22 cellular contexts compared by ENCODE assay signal in the genomic region with DNA sequence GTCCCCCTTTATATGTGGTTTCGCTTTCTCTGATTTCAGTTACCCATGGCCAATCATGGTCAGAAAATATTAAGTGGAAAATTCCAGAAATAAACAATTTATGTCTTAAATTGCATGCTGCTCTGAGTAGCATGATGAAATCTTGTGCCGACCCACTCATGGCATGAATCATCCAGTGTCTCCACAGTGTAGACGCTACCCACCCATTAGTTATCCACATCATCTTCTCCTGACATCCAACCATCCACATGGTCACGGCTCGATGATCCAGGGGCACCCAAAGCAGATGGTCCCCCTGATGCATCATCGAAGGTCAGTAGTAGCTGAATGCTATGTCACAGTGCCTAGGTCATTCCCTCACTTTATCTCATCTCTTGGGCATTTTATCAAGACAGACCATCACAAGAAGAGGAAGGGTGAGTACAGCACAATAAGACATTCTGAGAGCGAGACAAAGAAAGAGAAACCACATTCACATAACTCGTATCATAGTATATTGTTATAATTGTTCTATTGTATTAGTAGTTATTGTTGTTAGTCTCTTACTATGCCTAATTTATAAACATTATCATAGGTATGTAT.
"Had no signal": no experiment of that assay in that cellular context is flagged by ENCODE, and none has a peak within 500 bp of the region (broad histone marks: within the 10 kb centered on the region; RNA-seq: fewer than 3 reads in every experiment).

No MANE protein-coding gene starts in this region.

- H3K27me3 ChIP-seq: breast epithelium had no signal

- ATAC-seq: activated CD8-positive, alpha-beta T cell treated with anti-CD3 and anti-CD28 coated beads, Interleukin-2, amount 10 ng/mL, durations not matched to agents 7 days and 5 days; activated naive CD4-positive, alpha-beta T cell treated with anti-CD3 and anti-CD28 coated beads, Interleukin-2, amount 50 U/mL, for 72 hours; T-helper 17 cell; WTC11 had no signal

- H3K9me3 ChIP-seq: breast epithelium had no signal

- H3K36me3 ChIP-seq: breast epithelium had no signal

- H3K27ac ChIP-seq: breast epithelium, KMS-11 had no signal

- H3K4me1 ChIP-seq: breast epithelium had no signal

- H3K4me3 ChIP-seq: breast epithelium had no signal

- DNase-seq: activated CD4-positive, alpha-beta T cell treated with anti-CD3 and anti-CD28 coated beads for 48 hours; activated CD4-positive, alpha-beta T cell treated with anti-CD3 and anti-CD28 coated beads, Interleukin-2, amount 50 U/mL, for 4 hours; activated CD4-positive, CD25-positive, alpha-beta regulatory T cell treated with anti-CD3 and anti-CD28 coated beads, Interleukin-2, amount 50 U/mL, for 72 hours; activated CD8-positive, alpha-beta memory T cell treated with anti-CD3 and anti-CD28 coated beads, Interleukin-2, amount 50 U/mL, for 48 hours; activated CD8-positive, alpha-beta T cell treated with anti-CD3 and anti-CD28 coated beads, Interleukin-2, amount 10 ng/mL, durations not matched to agents 7 days and 5 days; activated effector memory CD4-positive, alpha-beta T cell treated with Interleukin-2 at 50 U/mL for 16 hours; activated naive CD4-positive, alpha-beta T cell; activated T-cell treated with anti-CD3 and anti-CD28 coated beads, Interleukin-2, amount 50 U/mL, for 24 hours; anterior cingulate cortex; caudate nucleus; NCI-H1105; NCI-H1436; NCI-H1694 treated with DMSO at 0.1 percent for 48 hours; NCI-H2029 treated with DMSO at 0.1 percent for 48 hours; NCI-H524; SIG-M5; T-helper 17 cell; T-helper 9 cell had no signal

- H3K4me2 ChIP-seq: KMS-11 had no signal

- H3K9ac ChIP-seq: KMS-11 had no signal
